In genomic region chr1:245440933-245441332, GRCh38 we compare ENCODE assay signal across 14 cellular contexts.
A peak's percentile ranks its signal among the peaks of the same experiment; 100 is the strongest.
DNase-seq lines count a peak whose midpoint lies in the region; ATAC-seq and TF ChIP-seq lines count a peak whose summit lies in the region.
"Had no signal": no experiment of that assay in that cellular context is flagged by ENCODE, and none has a peak within 500 bp of the region (broad histone marks: within the 10 kb centered on the region; RNA-seq: fewer than 3 reads in every experiment).

No MANE protein-coding gene starts in this region.

- TF ChIP-seq CTCF in nephron (IDR thresholded peaks at IDR 0.05; ENCODE audit: unreplicated experiment in 3 of 3) (no peak), GM13977 (IDR thresholded peaks at IDR 0.05; ENCODE audit: extremely low read depth, insufficient read depth, missing control alignments) (no peak)

- intact Hi-C loops in left colon (cut with DNase I, micrococcal nuclease) = no loop called here

- peaks cover 4% of the 10 kb centered on the region for H3K9me3 Mint-ChIP-seq in nephron
- H3K9me3 Mint-ChIP-seq: HFFc6 had no signal

- peaks cover 32% of the 10 kb centered on the region for H3K27me3 Mint-ChIP-seq in nephron (ENCODE audit: low read depth)

- in situ Hi-C loops in GM13977 (cut with MboI; ENCODE audit: low pct_unique_long_range_greater_than_20kb, low sequenced_read_pairs, unreplicated experiment) = no loop called here

- peak overlapping the region; percentile 47 to 61 (median 55) for H3K27ac Mint-ChIP-seq in nephron
- H3K27ac Mint-ChIP-seq: CD4-positive, CD25-positive, alpha-beta regulatory T cell; HFFc6 had no signal

- H3K4me1 Mint-ChIP-seq in nephron = peaks cover 51% of the 10 kb centered on the region

- ATAC-seq in left colon = peak; percentile 22

- H3K36me3 Mint-ChIP-seq in nephron (ENCODE audit: low read depth) = peaks cover 17% of the 10 kb centered on the region
- H3K36me3 Mint-ChIP-seq: CD4-positive, CD25-positive, alpha-beta regulatory T cell had no signal

- H3K4me3 Mint-ChIP-seq in nephron = no peak overlapping the region
- H3K4me3 Mint-ChIP-seq: HFFc6 had no signal

- no peak for TF ChIP-seq POLR2A in erythroblast (IDR thresholded peaks at IDR 0.05; ENCODE audit: low read length)

- peak; percentile 15 for DNase-seq in NCI-H82 (lab: John Stamatoyannopoulos, UW)
- DNase-seq in NCI-H82 treated with DMSO at 0.1 percent for 48 hours (lab: John Stamatoyannopoulos, UW; ENCODE audit: unreplicated experiment) = no peak
- DNase-seq in NCI-H2171 (lab: John Stamatoyannopoulos, UW) = peak; percentile 67
- no peak for DNase-seq in left colon
- DNase-seq in erythroblast (lab: John Stamatoyannopoulos, UW) = no peak
- no peak for DNase-seq in GM13977 (ENCODE audit: low spot score)
- no peak for DNase-seq in activated CD4-positive, alpha-beta T cell treated with anti-CD3 and anti-CD28 coated beads for 48 hours
- DNase-seq: 8988T; AML-193; CD4-positive, CD25-positive, alpha-beta regulatory T cell; DMS79; HCEC 1CT had no signal

Comparison
In these comparisons a context has a peak if more than half of its experiments do, and no peak if none do; other contexts are left out.
1. DNase-seq: peak in NCI-H82 (single experiment) and NCI-H2171 (single experiment); none in NCI-H82 treated with DMSO at 0.1 percent for 48 hours (single experiment), left colon (0 of 2), erythroblast (0 of 2), GM13977 (single experiment) and activated CD4-positive, alpha-beta T cell treated with anti-CD3 and anti-CD28 coated beads for 48 hours (single experiment).